Comparison of ENCODE assay signal across 11 cellular contexts in genomic region chr12:46494424-46494823, GRCh38.
DNase-seq lines count a peak whose midpoint lies in the region; ATAC-seq and TF ChIP-seq lines count a peak whose summit lies in the region.
"Had no signal": no experiment of that assay in that cellular context is flagged by ENCODE, and none has a peak within 500 bp of the region (broad histone marks: within the 10 kb centered on the region; RNA-seq: fewer than 3 reads in every experiment).

No MANE protein-coding gene starts in this region.

- intact Hi-C loops in thyroid gland (cut with DNase I), result no loop called here
- intact Hi-C loops in lower leg skin (cut with DNase I; ENCODE audit: low total_unique reads), result no loop called here

- peaks cover 2% of the 10 kb centered on the region; the same call in 1 of the 2 replicates for H3K4me1 ChIP-seq in iPS DF 6.9 (ENCODE audit: control insufficient read depth, insufficient read depth, low read length)
- H3K4me1 ChIP-seq in thyroid gland, result peaks cover 6% of the 10 kb centered on the region in 2 donors

- H3K4me1 Mint-ChIP-seq in HFFc6 (ENCODE audit: low read depth), result peaks cover 62% of the 10 kb centered on the region
- no peaks in the 10 kb centered on the region for H3K4me1 Mint-ChIP-seq in activated CD4-positive, alpha-beta memory T cell treated with anti-CD3 and anti-CD28 coated beads, Interleukin-2, amount 10 ng/mL, durations not matched to agents 7 days and 5 days

- peak overlapping the region; percentile 89 for H3K27ac Mint-ChIP-seq in HFFc6
- H3K27ac Mint-ChIP-seq in activated CD4-positive, alpha-beta memory T cell treated with anti-CD3 and anti-CD28 coated beads, Interleukin-2, amount 10 ng/mL, durations not matched to agents 7 days and 5 days, result no peak overlapping the region

- H3K4me3 ChIP-seq in iPS DF 6.9 (ENCODE audit: low read length) (no peak overlapping the region), thyroid gland (replicated peaks in 1 of 3) (no peak overlapping the region), lower leg skin (ENCODE audit: low read depth, poor library complexity, severe bottlenecking) (no peak overlapping the region)

- peaks cover 2% of the 10 kb centered on the region; the same call in 1 of the 2 replicates for H3K27me3 Mint-ChIP-seq in HFFc6 (ENCODE audit: insufficient read depth)
- no peaks in the 10 kb centered on the region for H3K27me3 Mint-ChIP-seq in activated CD4-positive, alpha-beta memory T cell treated with anti-CD3 and anti-CD28 coated beads, Interleukin-2, amount 10 ng/mL, durations not matched to agents 7 days and 5 days

- WGBS in iPS DF 6.9 (ENCODE audit: insufficient coverage, insufficient read length), result no CpG with 5 or more reads among the region's 1 CpG
- 21 to 25% methylated on average over 1 of the region's 1 CpG for WGBS in thyroid gland, 2 donors
- 22 to 25% methylated on average over 1 of the region's 1 CpG for WGBS in lower leg skin, 2 donors

- POLR2A ChIA-PET in activated CD4-positive, alpha-beta memory T cell treated with anti-CD3 and anti-CD28 coated beads, Interleukin-2, amount 10 ng/mL, durations not matched to agents 7 days and 5 days (lab: Charles Lee), result no interaction called here

- no peak for ATAC-seq in HG03139 (IDR thresholded peaks at IDR 0.05; ENCODE audit: unreplicated experiment)
- no peak for ATAC-seq in stimulated activated naive CD8-positive, alpha-beta T cell treated with anti-CD3 and anti-CD28 coated beads, Interleukin-15, Interleukin-2, amounts not matched to agents 100 U/mL and 50 U/mL, for 24 hours

- H3K36me3 Mint-ChIP-seq in HFFc6 (ENCODE audit: low read depth), result peaks cover 31% of the 10 kb centered on the region
- H3K36me3 Mint-ChIP-seq in activated CD4-positive, alpha-beta memory T cell treated with anti-CD3 and anti-CD28 coated beads, Interleukin-2, amount 10 ng/mL, durations not matched to agents 7 days and 5 days (ENCODE audit: low read depth), result no peaks in the 10 kb centered on the region

- H3K27me3 ChIP-seq in iPS DF 6.9 (ENCODE audit: control insufficient read depth, insufficient read depth, low read length), result no peaks in the 10 kb centered on the region
- no peaks in the 10 kb centered on the region for H3K27me3 ChIP-seq in thyroid gland

- no peak for TF ChIP-seq POLR2A in thyroid gland (IDR thresholded peaks at IDR 0.05)
- TF ChIP-seq POLR2A in lower leg skin (IDR thresholded peaks at IDR 0.05), result no peak

- H3K36me3 ChIP-seq in iPS DF 6.9 (ENCODE audit: control insufficient read depth, insufficient read depth, low read length) (no peaks in the 10 kb centered on the region), thyroid gland (no peaks in the 10 kb centered on the region)

- H3K4me3 Mint-ChIP-seq in HFFc6, result peak overlapping the region; percentile 83
- H3K4me3 Mint-ChIP-seq in activated CD4-positive, alpha-beta memory T cell treated with anti-CD3 and anti-CD28 coated beads, Interleukin-2, amount 10 ng/mL, durations not matched to agents 7 days and 5 days, result no peak overlapping the region

- DNase-seq in HFFc6, result peak; percentile 57
- peak; percentile 86 for DNase-seq in amniotic epithelial cell (ENCODE audit: low read depth)
- DNase-seq in iPS DF 6.9 (ENCODE audit: low read depth, low spot score), result peak; percentile 33
- no peak for DNase-seq in thyroid gland
- DNase-seq in activated CD4-positive, alpha-beta memory T cell treated with anti-CD3 and anti-CD28 coated beads, Interleukin-2, amount 10 ng/mL, durations not matched to agents 7 days and 5 days, result no peak
- no peak for DNase-seq in stimulated activated naive CD8-positive, alpha-beta T cell treated with anti-CD3 and anti-CD28 coated beads, Interleukin-15, Interleukin-2, amounts not matched to agents 100 U/mL and 50 U/mL, for 24 hours
- no peak for DNase-seq in lower leg skin (ENCODE audit: low spot score in 2 of 2)
- DNase-seq: amniotic stem cell, kidney, NCI-H446 treated with DMSO at 0.1 percent for 48 hours had no signal

- H3K9me3 ChIP-seq in iPS DF 6.9 (ENCODE audit: control insufficient read depth, insufficient read depth, low read length) (no peaks in the 10 kb centered on the region), thyroid gland (no peaks in the 10 kb centered on the region)

- no peak for TF ChIP-seq CTCF in HFFc6 (IDR thresholded peaks at IDR 0.05)
- TF ChIP-seq CTCF in thyroid gland (IDR thresholded peaks at IDR 0.05), result no peak
- no peak for TF ChIP-seq CTCF in lower leg skin (IDR thresholded peaks at IDR 0.05)

- CTCF ChIA-PET in activated CD4-positive, alpha-beta memory T cell treated with anti-CD3 and anti-CD28 coated beads, Interleukin-2, amount 10 ng/mL, durations not matched to agents 7 days and 5 days (lab: Charles Lee), result no interaction called here

- H3K9me3 Mint-ChIP-seq in HFFc6, result no peaks in the 10 kb centered on the region
- no peaks in the 10 kb centered on the region for H3K9me3 Mint-ChIP-seq in activated CD4-positive, alpha-beta memory T cell treated with anti-CD3 and anti-CD28 coated beads, Interleukin-2, amount 10 ng/mL, durations not matched to agents 7 days and 5 days

- no peak overlapping the region for H3K27ac ChIP-seq in iPS DF 6.9 (ENCODE audit: low read length)
- H3K27ac ChIP-seq in thyroid gland, result peak overlapping the region; percentile 11 to 63 (median 11)

Comparison
In these comparisons a context has a peak if more than half of its experiments do, and no peak if none do; other contexts are left out.
1. DNase-seq: peak in HFFc6 (single experiment), amniotic epithelial cell (single experiment) and iPS DF 6.9 (single experiment); none in thyroid gland (0 of 2), activated CD4-positive, alpha-beta memory T cell treated with anti-CD3 and anti-CD28 coated beads, Interleukin-2, amount 10 ng/mL, durations not matched to agents 7 days and 5 days (single experiment), stimulated activated naive CD8-positive, alpha-beta T cell treated with anti-CD3 and anti-CD28 coated beads, Interleukin-15, Interleukin-2, amounts not matched to agents 100 U/mL and 50 U/mL, for 24 hours (single experiment) and lower leg skin (0 of 2).